In the genomic region with DNA sequence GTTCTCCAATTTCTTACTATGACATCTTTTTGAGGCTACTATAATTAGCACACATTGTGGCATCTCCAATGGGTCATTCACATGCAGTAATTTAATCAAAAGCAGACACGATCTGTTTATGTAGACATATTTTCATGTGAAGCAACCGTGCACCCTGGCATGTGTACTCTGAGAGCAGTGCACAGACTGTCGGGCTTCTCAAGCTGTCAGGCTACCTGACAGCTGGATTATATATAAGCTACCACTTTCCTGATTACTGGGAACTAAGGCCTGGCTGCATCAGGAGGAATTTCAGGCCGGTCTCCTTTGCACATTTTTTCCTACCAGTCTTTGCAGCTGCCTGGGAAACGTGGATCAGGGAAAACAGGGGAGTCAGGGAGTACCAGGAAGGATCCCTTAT, we compare ENCODE assay signal across 1 cellular context.
TF ChIP-seq lines count a peak whose summit lies in the region.

No MANE protein-coding gene starts in this region.

TF ChIP-seq in SK-N-SH, 30 proteins besides CTCF, POLR2A, EP300 and RAD21 (continued from another document):
- TF ChIP-seq NRF1 (IDR thresholded peaks at IDR 0.05; ENCODE audit: low read depth, low read length) (no peak), FOXJ3 (CRISPR knock-in tag; IDR thresholded peaks at IDR 0.05) (no peak), USF2 (IDR thresholded peaks at IDR 0.05; ENCODE audit: borderline replicate concordance, low read depth, low read length) (no peak), EZH2phosphoT487 (IDR thresholded peaks at IDR 0.05; ENCODE audit: borderline replicate concordance, low read depth) (no peak), NFIC (IDR thresholded peaks at IDR 0.05; ENCODE audit: borderline replicate concordance) (no peak), RCOR1 (IDR thresholded peaks at IDR 0.05; ENCODE audit: low read length) (0 out of 2 replicates have a peak, but pooled peaks have one; percentile 36), MXI1 (IDR thresholded peaks at IDR 0.05; ENCODE audit: low read depth, low read length) (peak; percentile 91), MAX (IDR thresholded peaks at IDR 0.05; ENCODE audit: low read depth) (no peak), GATA2 (CRISPR knock-in tag; IDR thresholded peaks at IDR 0.05) (no peak), SMC3 (IDR thresholded peaks at IDR 0.05; ENCODE audit: low read depth, low read length) (no peak), CHD2 (IDR thresholded peaks at IDR 0.05; ENCODE audit: low read length, partially characterized antibody) (no peak), TCF12 (IDR thresholded peaks at IDR 0.05) (peak; percentile 81)
- TF ChIP-seq, protein P1, sequence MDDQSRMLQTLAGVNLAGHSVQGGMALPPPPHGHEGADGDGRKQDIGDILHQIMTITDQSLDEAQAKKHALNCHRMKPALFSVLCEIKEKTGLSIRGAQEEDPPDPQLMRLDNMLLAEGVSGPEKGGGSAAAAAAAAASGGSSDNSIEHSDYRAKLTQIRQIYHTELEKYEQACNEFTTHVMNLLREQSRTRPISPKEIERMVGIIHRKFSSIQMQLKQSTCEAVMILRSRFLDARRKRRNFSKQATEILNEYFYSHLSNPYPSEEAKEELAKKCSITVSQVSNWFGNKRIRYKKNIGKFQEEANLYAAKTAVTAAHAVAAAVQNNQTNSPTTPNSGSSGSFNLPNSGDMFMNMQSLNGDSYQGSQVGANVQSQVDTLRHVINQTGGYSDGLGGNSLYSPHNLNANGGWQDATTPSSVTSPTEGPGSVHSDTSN (IDR thresholded peaks at IDR 0.05): peak; percentile 64
- TF ChIP-seq, protein P2, sequence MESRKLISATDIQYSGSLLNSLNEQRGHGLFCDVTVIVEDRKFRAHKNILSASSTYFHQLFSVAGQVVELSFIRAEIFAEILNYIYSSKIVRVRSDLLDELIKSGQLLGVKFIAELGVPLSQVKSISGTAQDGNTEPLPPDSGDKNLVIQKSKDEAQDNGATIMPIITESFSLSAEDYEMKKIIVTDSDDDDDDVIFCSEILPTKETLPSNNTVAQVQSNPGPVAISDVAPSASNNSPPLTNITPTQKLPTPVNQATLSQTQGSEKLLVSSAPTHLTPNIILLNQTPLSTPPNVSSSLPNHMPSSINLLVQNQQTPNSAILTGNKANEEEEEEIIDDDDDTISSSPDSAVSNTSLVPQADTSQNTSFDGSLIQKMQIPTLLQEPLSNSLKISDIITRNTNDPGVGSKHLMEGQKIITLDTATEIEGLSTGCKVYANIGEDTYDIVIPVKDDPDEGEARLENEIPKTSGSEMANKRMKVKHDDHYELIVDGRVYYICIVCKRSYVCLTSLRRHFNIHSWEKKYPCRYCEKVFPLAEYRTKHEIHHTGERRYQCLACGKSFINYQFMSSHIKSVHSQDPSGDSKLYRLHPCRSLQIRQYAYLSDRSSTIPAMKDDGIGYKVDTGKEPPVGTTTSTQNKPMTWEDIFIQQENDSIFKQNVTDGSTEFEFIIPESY (IDR thresholded peaks at IDR 0.05; ENCODE audit: borderline replicate concordance, low read depth): no peak
TF ChIP-seq in SK-N-SH: peak in this region for 5.
